ENCODE assay signal across 1 cellular context in genomic region chr1:159909381-159909780, GRCh38.
TF ChIP-seq lines count a peak whose summit lies in the region.

No MANE protein-coding gene starts in this region.

TF ChIP-seq in endothelial cell of umbilical vein, 7 proteins besides CTCF, POLR2A, EP300 and RAD21:
- TF ChIP-seq MYC (IDR thresholded peaks at IDR 0.05; ENCODE audit: low read depth, low read length), result no peak
- TF ChIP-seq EZH2 (IDR thresholded peaks at IDR 0.05; ENCODE audit: borderline replicate concordance, low read depth, low read length, severe bottlenecking), result no peak
- no peak for TF ChIP-seq MAX (IDR thresholded peaks at IDR 0.05; ENCODE audit: insufficient read depth, insufficient read length)
- no peak for TF ChIP-seq FOS (IDR thresholded peaks at IDR 0.05; ENCODE audit: borderline replicate concordance, insufficient read depth, low read length)
- no peak for TF ChIP-seq POLR2AphosphoS5 (IDR thresholded peaks at IDR 0.05; ENCODE audit: insufficient read depth, low read depth, low read length)
- no peak for TF ChIP-seq JUN (IDR thresholded peaks at IDR 0.05; ENCODE audit: borderline replicate concordance, insufficient read depth, insufficient read length, low read depth)
- TF ChIP-seq GATA2 (IDR thresholded peaks at IDR 0.05; ENCODE audit: insufficient read depth, insufficient read length, low read depth, low read length), result no peak
